12 cellular contexts compared by ENCODE assay signal in genomic region chr7:4659551-4660286, GRCh38. TPM values are rescaled to one million over a fixed set of nuclear protein-coding genes. Genes with fewer than 3 reads are reported as not detected.
DNase-seq lines count a peak whose midpoint lies in the region; ATAC-seq and TF ChIP-seq lines count a peak whose summit lies in the region.
"Had no signal": no experiment of that assay in that cellular context is flagged by ENCODE, and none has a peak within 500 bp of the region (broad histone marks: within the 10 kb centered on the region; RNA-seq: fewer than 3 reads in every experiment).

No MANE protein-coding gene starts in this region.

- peaks cover 8% of the 10 kb centered on the region; the same call in 1 of the 2 replicates for H3K9me3 ChIP-seq in Loucy (ENCODE audit: insufficient read depth, low read depth, low read length)
- H3K9me3 ChIP-seq in T-helper 17 cell (ENCODE audit: control insufficient read depth, low read length, poor library complexity, severe bottlenecking) = no peaks in the 10 kb centered on the region
- H3K9me3 ChIP-seq in right atrium auricular region = peaks cover 0 to 19% of the 10 kb centered on the region in 2 donors

- no peaks in the 10 kb centered on the region for H3K36me3 ChIP-seq in Loucy (ENCODE audit: insufficient read depth, low read length)
- H3K36me3 ChIP-seq in right atrium auricular region = no peaks in the 10 kb centered on the region

- TF ChIP-seq CTCF in Loucy (conservative IDR thresholded peaks at IDR 0.05; ENCODE audit: low read length) = peak; percentile 44
- TF ChIP-seq CTCF in GM20000 (IDR thresholded peaks at IDR 0.05; ENCODE audit: extremely low read depth, missing control alignments) = no peak
- no peak for TF ChIP-seq CTCF in right atrium auricular region (IDR thresholded peaks at IDR 0.05)

- no peak overlapping the region for H3K4me3 Mint-ChIP-seq in T-helper 17 cell
- H3K4me3 Mint-ChIP-seq: T-cell had no signal

- H4K20me1 ChIP-seq in Loucy (ENCODE audit: insufficient read depth, low read length, poor library complexity, severe bottlenecking) = no peaks in the 10 kb centered on the region

- no peak overlapping the region for H3K4me2 ChIP-seq in Loucy (ENCODE audit: low read depth, low read length, poor library complexity, severe bottlenecking)

- DNase-seq in AML-193 (lab: John Stamatoyannopoulos, UW) = peak; percentile 16 to 26
- DNase-seq in COLO668 (lab: John Stamatoyannopoulos, UW; ENCODE audit: unreplicated experiment) = peak; percentile 17
- peak; percentile 39 for DNase-seq in dermis blood vessel endothelial cell
- no peak for DNase-seq in GM20000 (ENCODE audit: low spot score)
- DNase-seq in T-helper 17 cell = no peak
- DNase-seq in right atrium auricular region (ENCODE audit: low spot score) = no peak
- DNase-seq in SW 1271 (lab: John Stamatoyannopoulos, UW) = no peak
- DNase-seq: DMS153, hippocampal formation, NCI-H1105 treated with DMSO at 0.1 percent for 48 hours, T-cell had no signal

- no peaks in the 10 kb centered on the region for H3K9me2 ChIP-seq in Loucy (replicated peaks; ENCODE audit: low read depth, low read length)

- no peak overlapping the region for H3K9ac ChIP-seq in Loucy (ENCODE audit: low read depth, low read length, poor library complexity, severe bottlenecking)

- no peak for ATAC-seq in T-helper 17 cell
- ATAC-seq: T-cell had no signal

- no peak overlapping the region for H3K4me3 ChIP-seq in Loucy (ENCODE audit: low read length, poor library complexity, severe bottlenecking)
- no peak overlapping the region for H3K4me3 ChIP-seq in right atrium auricular region

- H3K4me1 ChIP-seq in Loucy (ENCODE audit: insufficient read depth, low read length, poor library complexity, severe bottlenecking) (no peaks in the 10 kb centered on the region), right atrium auricular region (no peaks in the 10 kb centered on the region)

- H3F3A ChIP-seq in Loucy (ENCODE audit: low read depth) = no peaks in the 10 kb centered on the region

- H3K4me1 Mint-ChIP-seq in T-helper 17 cell = peaks cover 2% of the 10 kb centered on the region

- H3K27me3 Mint-ChIP-seq in T-helper 17 cell = peaks cover 4% of the 10 kb centered on the region

- no peaks in the 10 kb centered on the region for H3K79me2 ChIP-seq in Loucy (ENCODE audit: insufficient read depth, low read length)

- no peaks in the 10 kb centered on the region for H3K36me3 Mint-ChIP-seq in T-helper 17 cell (ENCODE audit: low read depth)

- H3K27me3 ChIP-seq in Loucy (ENCODE audit: insufficient read depth, low read length, poor library complexity, severe bottlenecking) (peaks cover 7% of the 10 kb centered on the region), right atrium auricular region (no peaks in the 10 kb centered on the region)

- H3K27ac ChIP-seq in right atrium auricular region = no peak overlapping the region

- H2AFZ ChIP-seq in Loucy (ENCODE audit: low read length) = peak overlapping the region; percentile 22; the same call in 1 of the 2 replicates

- H3K27ac Mint-ChIP-seq in T-helper 17 cell = no peak overlapping the region
- H3K27ac Mint-ChIP-seq: T-cell had no signal

RNA-seq across cellular contexts. Expression of gene FOXK1, which starts 22.4 kb away (rescaled TPM):
- total RNA-seq in dermis blood vessel endothelial cell (25.9 and 37.7 TPM in 2 replicates), T-helper 17 cell (10 to 100 TPM; 59.8 to 60.9 TPM), right atrium auricular region (10 to 100 TPM; 19.4 to 24.8 TPM)

Comparison
In these comparisons a context has a peak if more than half of its experiments do, and no peak if none do; other contexts are left out.
1. DNase-seq: peak in AML-193 (2 of 2), COLO668 (single experiment) and dermis blood vessel endothelial cell (single experiment); none in GM20000 (single experiment), T-helper 17 cell (0 of 3), right atrium auricular region (single experiment) and SW 1271 (0 of 2).